ENCODE assay signal across 8 cellular contexts in the genomic region with DNA sequence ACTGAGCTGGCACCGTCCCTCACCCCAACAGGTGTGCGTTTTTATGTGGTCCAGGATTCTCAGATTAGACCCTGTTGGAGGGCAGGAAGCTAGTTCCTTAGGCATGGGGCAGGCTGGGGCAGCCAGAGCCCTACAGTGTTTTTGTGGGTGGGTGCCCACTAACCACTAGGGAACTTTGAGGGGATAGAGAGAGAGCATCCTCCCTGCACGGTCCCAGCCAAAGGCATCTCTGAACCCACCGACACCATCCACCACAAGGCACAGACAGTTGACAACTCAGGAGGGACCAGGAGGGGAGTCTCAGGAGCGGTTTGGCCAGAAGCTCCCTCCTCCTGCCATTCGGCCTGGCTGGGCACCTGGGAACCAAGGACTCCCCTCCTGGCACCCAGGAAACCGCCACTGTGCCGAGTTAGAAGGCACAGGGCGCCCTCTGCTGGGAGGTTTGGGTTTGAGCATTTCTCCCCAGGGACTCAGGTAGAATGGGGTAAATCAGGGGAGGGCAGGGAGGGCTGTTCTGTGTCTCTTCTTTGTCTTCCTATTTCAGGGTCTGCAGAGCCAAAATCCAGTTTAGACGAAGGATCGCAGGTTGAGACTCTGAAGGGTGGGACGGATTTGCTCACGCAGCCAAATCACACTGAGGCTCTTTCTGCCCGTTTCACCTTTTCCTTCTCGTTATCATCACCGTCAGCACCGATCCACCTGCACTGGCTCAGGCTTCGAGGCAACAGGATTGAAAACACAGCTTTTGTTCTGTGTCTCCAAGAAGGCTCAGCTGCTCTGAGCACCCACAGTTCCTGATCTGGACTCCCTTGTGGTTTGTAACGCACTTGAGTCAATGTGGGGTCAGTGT.
DNase-seq lines count a peak whose midpoint lies in the region; ATAC-seq, FAIRE-seq and TF ChIP-seq lines count a peak whose summit lies in the region.

No MANE protein-coding gene starts in this region.

- no peaks in the 10 kb centered on the region for H3F3A ChIP-seq in PC-3 (ENCODE audit: low read length, unreplicated experiment)

- H3K27me3 ChIP-seq in PC-3 (ENCODE audit: low read length) (no peaks in the 10 kb centered on the region), gastrocnemius medialis (no peaks in the 10 kb centered on the region)

- H3K27ac ChIP-seq in PC-3 (ENCODE audit: low read length) (no peak overlapping the region), gastrocnemius medialis (no peak overlapping the region)

- H4K20me1 ChIP-seq in PC-3 (ENCODE audit: low read length), result no peaks in the 10 kb centered on the region

- no peak overlapping the region for H3K9ac ChIP-seq in PC-3 (ENCODE audit: low read length)

- H3K4me3 ChIP-seq in PC-3 (ENCODE audit: low read length) (no peak overlapping the region), gastrocnemius medialis (no peak overlapping the region)

- in situ Hi-C loops in gastrocnemius medialis (cut with MboI; ENCODE audit: low sequenced_read_pairs in 4 of 4), result no loop called here

- H3K36me3 ChIP-seq in PC-3 (ENCODE audit: low read depth, low read length), result no peaks in the 10 kb centered on the region
- H3K36me3 ChIP-seq in gastrocnemius medialis, result no peaks in the 10 kb centered on the region

- no peaks in the 10 kb centered on the region for H3K9me3 ChIP-seq in PC-3 (ENCODE audit: low read length)
- no peaks in the 10 kb centered on the region for H3K9me3 ChIP-seq in gastrocnemius medialis

- intact Hi-C loops in PC-3 (cut with micrococcal nuclease) (loop anchor here (1.0 to 5.0 kb wide), 3 partner anchors 21 to 200 kb away; no protein-coding TSS in a partner anchor), gastrocnemius medialis (cut with DNase I; ENCODE audit: low total_unique reads) (loop anchor here (1.0 to 2.0 kb wide), 2 partner anchors 20 to 73 kb away; no protein-coding TSS in a partner anchor)

- CTCF ChIA-PET in PC-3 (lab: Charles Lee), result interaction anchor here (0.5 to 2.0 kb wide), 5 partner anchors 17 to 84 kb away, joined by 3 to 8 read pairs (median 3); no protein-coding TSS in a partner anchor

- H3K79me2 ChIP-seq in PC-3 (ENCODE audit: low read length), result no peaks in the 10 kb centered on the region

- no peak overlapping the region; the same call in 1 of the 2 replicates for H2AFZ ChIP-seq in PC-3 (ENCODE audit: low read length)

- H3K4me2 ChIP-seq in PC-3 (ENCODE audit: low read length), result no peak overlapping the region

- POLR2A ChIA-PET in PC-3 (lab: Charles Lee; ENCODE audit: unreplicated experiment), result interaction anchor here (0.7 kb wide), 1 partner anchor 14 kb away, joined by 3 read pairs; no protein-coding TSS in a partner anchor

- peak; percentile 61 for DNase-seq in AG08395 (ENCODE audit: low spot score)
- DNase-seq in GM19239 (ENCODE audit: insufficient read length, low spot score), result peak; percentile 38
- peak; percentile 95 for DNase-seq in PC-3
- DNase-seq in activated T-helper 1 cell treated with Interleukin-2 at 50 U/mL for 16 hours (ENCODE audit: low read depth), result peak; percentile 12
- peak; percentile 57 for DNase-seq in germinal center (ENCODE audit: low spot score)
- peak in 1 of 2 donors; percentile 37 for DNase-seq in gastrocnemius medialis
- no peak for DNase-seq in SHP77 treated with DMSO at 0.1 percent for 48 hours (lab: John Stamatoyannopoulos, UW)

- peak; percentile 99 for TF ChIP-seq CTCF in PC-3 (conservative IDR thresholded peaks at IDR 0.05; ENCODE audit: low read depth, low read length)
- TF ChIP-seq CTCF in gastrocnemius medialis (IDR thresholded peaks at IDR 0.05 in 4 of 5, conservative IDR thresholded peaks at IDR 0.05 in 1 of 5), result peak; percentile 22 to 71 (median 64)

- BruUV-seq in PC-3 (replicated peaks; lab: Mats Ljungman, UMichigan), result no TSS peak

- no peak for TF ChIP-seq POLR2A in gastrocnemius medialis (IDR thresholded peaks at IDR 0.05)

- peak; percentile 93 for ATAC-seq in PC-3
- peak in 1 of 2 donors; percentile 44 for ATAC-seq in gastrocnemius medialis
- ATAC-seq in GM18861 (IDR thresholded peaks at IDR 0.05; ENCODE audit: unreplicated experiment), result no peak

- peak; percentile 26 for FAIRE-seq in GM19239 (lab: Jason Lieb, UNC)

- H3K4me1 ChIP-seq in PC-3 (ENCODE audit: insufficient read depth, low read length), result peaks cover 3% of the 10 kb centered on the region; the same call in 1 of the 2 replicates
- peaks cover 7 to 12% of the 10 kb centered on the region in 2 donors for H3K4me1 ChIP-seq in gastrocnemius medialis

- no peaks in the 10 kb centered on the region for H3K9me2 ChIP-seq in PC-3 (replicated peaks; ENCODE audit: low read length)
